24 cellular contexts compared by ENCODE assay signal in the genomic region with DNA sequence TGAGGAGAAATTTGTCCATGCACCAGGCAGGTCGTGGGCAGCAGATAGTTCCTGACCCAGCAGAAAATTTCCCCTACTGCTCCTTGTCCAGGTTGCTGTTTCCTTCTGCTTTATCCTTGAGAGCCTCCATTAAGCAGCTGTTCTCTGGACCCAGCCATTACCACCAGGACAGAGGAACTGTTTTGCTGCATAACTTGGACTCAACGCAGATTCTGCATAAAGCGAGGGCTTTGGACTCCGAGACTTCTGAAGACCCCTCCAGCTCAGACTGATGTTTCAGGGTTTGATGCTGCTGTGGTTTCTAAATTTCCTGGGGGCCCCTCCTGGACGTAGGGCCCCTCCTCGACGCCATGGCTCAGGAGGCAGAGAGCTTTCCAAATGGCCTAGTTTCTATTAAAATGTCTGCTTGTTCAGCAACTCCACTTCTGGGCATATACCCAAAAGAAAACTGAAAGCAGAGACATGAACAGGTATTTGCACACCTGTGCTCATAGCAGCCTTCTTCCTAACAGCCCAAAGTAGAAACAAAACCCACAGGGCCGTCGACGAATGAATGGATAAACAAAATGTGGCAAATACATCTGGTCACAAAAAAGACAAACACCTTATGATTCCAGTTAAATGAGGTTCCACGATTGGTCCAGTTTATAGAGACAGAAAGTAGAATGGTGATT. TPM values are rescaled to one million over a fixed set of nuclear protein-coding genes. Genes with fewer than 3 reads are reported as not detected.
A peak's percentile ranks its signal among the peaks of the same experiment; 100 is the strongest.
DNase-seq lines count a peak whose midpoint lies in the region; ATAC-seq and TF ChIP-seq lines count a peak whose summit lies in the region.
"Had no signal": no experiment of that assay in that cellular context is flagged by ENCODE, and none has a peak within 500 bp of the region (broad histone marks: within the 10 kb centered on the region; RNA-seq: fewer than 3 reads in every experiment).

No MANE protein-coding gene starts in this region.

- TF ChIP-seq POLR2A in prostate gland (IDR thresholded peaks at IDR 0.05) = no peak

- peak; percentile 30 for DNase-seq in DMS53 (lab: John Stamatoyannopoulos, UW)
- no peak for DNase-seq in DMS53 treated with DMSO at 0.1 percent for 48 hours (lab: John Stamatoyannopoulos, UW; ENCODE audit: unreplicated experiment)
- peak; percentile 34 for DNase-seq in NCI-H2081 treated with DMSO at 0.1 percent for 48 hours (lab: John Stamatoyannopoulos, UW)
- DNase-seq in RWPE2 (ENCODE audit: low spot score) = peak; percentile 17
- no peak for DNase-seq in prostate gland (ENCODE audit: low spot score)
- DNase-seq in mesenteric fat pad (ENCODE audit: low spot score) = no peak
- DNase-seq in T1000 (lab: John Stamatoyannopoulos, UW) = no peak
- DNase-seq: 8988T; aorta; CD4-positive, alpha-beta T cell; dermis blood vessel endothelial cell; GM23248; natural killer cell; NCI-H1694; NCI-H510A treated with DMSO at 0.1 percent for 48 hours; right cardiac atrium; stimulated activated CD4-positive, alpha-beta T cell treated with anti-CD3 and anti-CD28 coated beads, Interleukin-12 subunit alpha, Interleukin-12 subunit beta, amount 100 ng/mL, for 4 hours; stimulated activated CD4-positive, alpha-beta T cell treated with anti-CD3 and anti-CD28 coated beads, Interleukin-4, amount 100 ng/mL, for 4 hours; stimulated activated naive CD8-positive, alpha-beta T cell treated with anti-CD3 and anti-CD28 coated beads, Interleukin-15, Interleukin-2, amounts not matched to agents 100 U/mL and 50 U/mL, for 24 hours; T-helper 2 cell had no signal

- H3K4me1 ChIP-seq in RWPE2 (ENCODE audit: insufficient read depth, poor library complexity, severe bottlenecking) (no peaks in the 10 kb centered on the region), prostate gland (replicated peaks) (no peaks in the 10 kb centered on the region)
- H3K4me1 ChIP-seq: thyroid gland had no signal

- H3K9me3 ChIP-seq in RWPE2 (ENCODE audit: severe bottlenecking) (no peaks in the 10 kb centered on the region), prostate gland (no peaks in the 10 kb centered on the region)
- H3K9me3 ChIP-seq: thyroid gland had no signal

- H3K27me3 ChIP-seq in RWPE2 (ENCODE audit: insufficient read depth, poor library complexity, severe bottlenecking) = no peaks in the 10 kb centered on the region
- no peaks in the 10 kb centered on the region for H3K27me3 ChIP-seq in prostate gland (replicated peaks; ENCODE audit: insufficient read depth)
- H3K27me3 ChIP-seq: thyroid gland had no signal

- 57% methylated on average over 11 of the region's 11 CpGs for WGBS in prostate gland

- intact Hi-C loops in prostate gland (cut with DNase I) = no loop called here

- no peak for ATAC-seq in RWPE2 (ENCODE audit: low read depth)
- no peak for ATAC-seq in GM21528 (IDR thresholded peaks at IDR 0.05; ENCODE audit: low FRiP score, unreplicated experiment)
- ATAC-seq: natural killer cell; right cardiac atrium; stimulated activated naive CD8-positive, alpha-beta T cell treated with anti-CD3 and anti-CD28 coated beads, Interleukin-15, Interleukin-2, amounts not matched to agents 100 U/mL and 50 U/mL, for 24 hours had no signal

- H3K36me3 ChIP-seq in RWPE2 (ENCODE audit: low read depth) (no peaks in the 10 kb centered on the region), prostate gland (no peaks in the 10 kb centered on the region)
- H3K36me3 ChIP-seq: thyroid gland had no signal

- no peak overlapping the region for H3K4me3 ChIP-seq in RWPE2 (ENCODE audit: severe bottlenecking)
- no peak overlapping the region for H3K4me3 ChIP-seq in prostate gland
- H3K4me3 ChIP-seq: GM23248, K562, thyroid gland had no signal

- TF ChIP-seq CTCF in RWPE2 (IDR thresholded peaks at IDR 0.05; ENCODE audit: poor library complexity, severe bottlenecking) = no peak
- TF ChIP-seq CTCF in prostate gland (IDR thresholded peaks at IDR 0.05) = no peak

- no peak overlapping the region for H3K27ac ChIP-seq in RWPE2 (ENCODE audit: poor library complexity, severe bottlenecking)
- H3K27ac ChIP-seq in prostate gland = peak overlapping the region; percentile 6 to 41
- H3K27ac ChIP-seq: GM23248, RWPE1 had no signal

RNA-seq across cellular contexts. Expression of a gene that starts 28.3 kb away (rescaled TPM):
- total RNA-seq in prostate gland (10 to 100 TPM; 22.2 to 37.4 TPM), mesenteric fat pad (10.2 TPM)

Comparison
In these comparisons a context has a peak if more than half of its experiments do, and no peak if none do; other contexts are left out.
1. DNase-seq: peak in DMS53 (single experiment), NCI-H2081 treated with DMSO at 0.1 percent for 48 hours (single experiment) and RWPE2 (single experiment); none in DMS53 treated with DMSO at 0.1 percent for 48 hours (single experiment), prostate gland (single experiment), mesenteric fat pad (single experiment) and T1000 (single experiment).